9 cellular contexts compared by ENCODE assay signal in the genomic region with DNA sequence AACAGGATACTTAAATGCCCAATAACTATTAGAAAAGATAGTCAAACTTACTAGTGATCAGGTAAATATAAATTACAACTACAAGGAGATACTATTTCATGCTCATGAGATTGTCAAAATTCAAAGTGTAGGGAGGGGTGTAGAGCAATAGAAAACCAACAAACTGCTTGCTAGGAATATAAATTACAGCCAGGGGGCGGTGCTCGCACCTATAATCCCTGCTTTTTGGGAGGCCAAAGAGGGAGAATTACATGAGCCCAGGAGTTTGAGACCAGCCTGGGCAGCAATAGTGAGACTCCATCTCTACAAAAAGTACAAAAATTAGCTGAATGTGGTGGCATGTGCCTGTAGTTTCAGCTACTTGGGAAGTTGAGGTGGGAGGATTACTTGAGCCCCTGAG.
DNase-seq lines count a peak whose midpoint lies in the region; ATAC-seq and TF ChIP-seq lines count a peak whose summit lies in the region.
"Had no signal": no experiment of that assay in that cellular context is flagged by ENCODE, and none has a peak within 500 bp of the region (broad histone marks: within the 10 kb centered on the region; RNA-seq: fewer than 3 reads in every experiment).

No MANE protein-coding gene starts in this region.

- no peak overlapping the region for H3K4me3 Mint-ChIP-seq in activated naive CD8-positive, alpha-beta T cell treated with anti-CD3 and anti-CD28 coated beads for 36 hours

- no peaks in the 10 kb centered on the region for H3K9me3 Mint-ChIP-seq in activated naive CD8-positive, alpha-beta T cell treated with anti-CD3 and anti-CD28 coated beads for 36 hours

- no peak overlapping the region for H3K9ac ChIP-seq in mesenchymal stem cell (ENCODE audit: low read length)

- no peak overlapping the region for H2BK5ac ChIP-seq in mesenchymal stem cell (ENCODE audit: low read depth, low read length, poor library complexity, severe bottlenecking)

- no peak overlapping the region for H4K91ac ChIP-seq in mesenchymal stem cell (ENCODE audit: low read length)

- no peak overlapping the region for H3K23ac ChIP-seq in mesenchymal stem cell (ENCODE audit: low read length in 2 of 2)

- no peak overlapping the region for H3K18ac ChIP-seq in mesenchymal stem cell (ENCODE audit: low read depth in 1 of 2, low read length in 2 of 2)

- no peaks in the 10 kb centered on the region for H3K27me3 Mint-ChIP-seq in activated naive CD8-positive, alpha-beta T cell treated with anti-CD3 and anti-CD28 coated beads for 36 hours

- no peaks in the 10 kb centered on the region for H3K79me1 ChIP-seq in mesenchymal stem cell (replicated peaks; ENCODE audit: low read length, poor library complexity, severe bottlenecking)

- H2AK5ac ChIP-seq in mesenchymal stem cell (ENCODE audit: low read length, severe bottlenecking) = no peak overlapping the region

- no peak overlapping the region for H2AFZ ChIP-seq in mesenchymal stem cell (ENCODE audit: low read depth, low read length)

- peak; percentile 16 for DNase-seq in GM12865 (ENCODE audit: low read depth)
- DNase-seq in UCSD-AML1 (lab: John Stamatoyannopoulos, UW; ENCODE audit: unreplicated experiment) = peak; percentile 13
- peak; percentile 1 for DNase-seq in mesenchymal stem cell
- DNase-seq in activated naive CD8-positive, alpha-beta T cell treated with anti-CD3 and anti-CD28 coated beads for 36 hours = no peak
- DNase-seq in NCI-H1930 (lab: John Stamatoyannopoulos, UW) = no peak
- DNase-seq: caudate nucleus had no signal

- H3K27ac ChIP-seq in mesenchymal stem cell (ENCODE audit: low read length, poor library complexity, severe bottlenecking) = no peak overlapping the region

- no peaks in the 10 kb centered on the region for H3K36me3 Mint-ChIP-seq in activated naive CD8-positive, alpha-beta T cell treated with anti-CD3 and anti-CD28 coated beads for 36 hours

- ATAC-seq in HG02798 (IDR thresholded peaks at IDR 0.05; ENCODE audit: poor library complexity, unreplicated experiment) (peak; percentile 56), HG02970 (IDR thresholded peaks at IDR 0.05; ENCODE audit: low FRiP score, unreplicated experiment) (no peak)
- ATAC-seq: left lobe of liver had no signal

- 10% methylated on average over 2 of the region's 2 CpGs for WGBS in mesenchymal stem cell

- H2BK120ac ChIP-seq in mesenchymal stem cell (ENCODE audit: low read depth, low read length) = no peak overlapping the region

- H3K4ac ChIP-seq in mesenchymal stem cell (ENCODE audit: low read depth in 1 of 2, low read length in 2 of 2) = no peak overlapping the region

- H3K4me1 ChIP-seq in mesenchymal stem cell (ENCODE audit: control insufficient read depth, insufficient read depth, low read depth, low read length) = no peaks in the 10 kb centered on the region

- H2BK12ac ChIP-seq in mesenchymal stem cell (ENCODE audit: low read length in 2 of 2) = no peak overlapping the region

- peak; percentile 24 for TF ChIP-seq CTCF in GM12865 (IDR thresholded peaks at IDR 0.05; ENCODE audit: insufficient read depth, low read depth, low read length, missing control alignments)

- no peak overlapping the region for H3K4me2 ChIP-seq in mesenchymal stem cell (ENCODE audit: low read length, poor library complexity, severe bottlenecking)

- H3K4me3 ChIP-seq in GM12865 (ENCODE audit: low read depth, low read length) = no peak overlapping the region
- no peak overlapping the region for H3K4me3 ChIP-seq in mesenchymal stem cell (ENCODE audit: insufficient read depth in 1 of 2, low read depth in 1 of 2, low read length in 2 of 2)

- H2BK15ac ChIP-seq in mesenchymal stem cell (ENCODE audit: low read depth, poor library complexity, severe bottlenecking) = no peak overlapping the region

- no peaks in the 10 kb centered on the region for H3K27me3 ChIP-seq in mesenchymal stem cell (ENCODE audit: control insufficient read depth in 1 of 2, insufficient read depth in 1 of 2, low read length in 2 of 2)

- no peaks in the 10 kb centered on the region for H3K9me3 ChIP-seq in mesenchymal stem cell (ENCODE audit: control insufficient read depth, low read length)

- H3K27ac Mint-ChIP-seq in activated naive CD8-positive, alpha-beta T cell treated with anti-CD3 and anti-CD28 coated beads for 36 hours = no peak overlapping the region

- no peaks in the 10 kb centered on the region for H3K4me1 Mint-ChIP-seq in activated naive CD8-positive, alpha-beta T cell treated with anti-CD3 and anti-CD28 coated beads for 36 hours

- H4K8ac ChIP-seq in mesenchymal stem cell (ENCODE audit: low read length) = no peak overlapping the region

- no peak overlapping the region for H3K14ac ChIP-seq in mesenchymal stem cell (ENCODE audit: low read length in 2 of 2)

- H3K36me3 ChIP-seq in mesenchymal stem cell (ENCODE audit: control insufficient read depth in 1 of 2, insufficient read depth in 2 of 2, low read depth in 1 of 2, low read length in 2 of 2) = no peaks in the 10 kb centered on the region

Comparison
In these comparisons a context has a peak if more than half of its experiments do, and no peak if none do; other contexts are left out.
1. DNase-seq: peak in GM12865 (single experiment), UCSD-AML1 (single experiment) and mesenchymal stem cell (single experiment); none in activated naive CD8-positive, alpha-beta T cell treated with anti-CD3 and anti-CD28 coated beads for 36 hours (single experiment) and NCI-H1930 (0 of 2).